Comparison of ENCODE assay signal across 10 cellular contexts in genomic region chr2:45595724-45596435, GRCh38. TPM values are rescaled to one million over a fixed set of nuclear protein-coding genes. Genes with fewer than 3 reads are reported as not detected.
DNase-seq lines count a peak whose midpoint lies in the region; ATAC-seq, FAIRE-seq and TF ChIP-seq lines count a peak whose summit lies in the region.
"Had no signal": no experiment of that assay in that cellular context is flagged by ENCODE, and none has a peak within 500 bp of the region (broad histone marks: within the 10 kb centered on the region; RNA-seq: fewer than 3 reads in every experiment).

No MANE protein-coding gene starts in this region.

- H3K36me3 ChIP-seq in K562 (ENCODE audit: control insufficient read depth, insufficient read depth, low read length) (peaks cover 86% of the 10 kb centered on the region), keratinocyte (ENCODE audit: control insufficient read depth in 2 of 2, extremely low read depth in 1 of 2, insufficient read depth in 2 of 2, low read length in 2 of 2) (peaks cover 4 to 18% of the 10 kb centered on the region in 2 experiments), tibial artery (peaks cover 19 to 38% (median 21%) of the 10 kb centered on the region in 3 donors)
- peaks cover 19% of the 10 kb centered on the region for H3K36me3 ChIP-seq in CD4-positive, alpha-beta memory T cell (ENCODE audit: insufficient read depth, low read length)

- FAIRE-seq in K562 (lab: Jason Lieb, UNC) (peak; percentile 49), keratinocyte (lab: Jason Lieb, UNC) (peak; percentile 65)

- WGBS in K562 (ENCODE audit: insufficient coverage, low coverage, missing lambda C conversion rate) = 86% methylated on average over 4 of the region's 4 CpGs

- H3K27ac ChIP-seq in K562 (ENCODE audit: extremely low read depth, low read depth, low read length) = no peak overlapping the region
- H3K27ac ChIP-seq in keratinocyte (ENCODE audit: control insufficient read depth, insufficient read depth, low read length) = peak overlapping the region; percentile 53
- no peak overlapping the region for H3K27ac ChIP-seq in tibial artery
- H3K27ac ChIP-seq in CD4-positive, alpha-beta memory T cell (ENCODE audit: low read depth, low read length) = no peak overlapping the region

- H3K27ac Mint-ChIP-seq in HFFc6 = peak overlapping the region; percentile 48
- H3K27ac Mint-ChIP-seq in CD4-positive, alpha-beta memory T cell = no peak overlapping the region

- TF ChIP-seq EP300 in K562 (IDR thresholded peaks at IDR 0.05; ENCODE audit: low read length) = no peak

- CTCF ChIA-PET in K562 (lab: Yijun Ruan, JAX; ENCODE audit: low intra/inter-chr PET ratio) = no interaction called here
- CTCF ChIA-PET in CD4-positive, alpha-beta memory T cell (lab: Charles Lee; ENCODE audit: partially characterized antibody) = no interaction called here

- no peak overlapping the region for H2AFZ ChIP-seq in K562 (ENCODE audit: low read depth, low read length)
- H2AFZ ChIP-seq in keratinocyte (ENCODE audit: control insufficient read depth, low read length) = no peak overlapping the region

- TF ChIP-seq RAD21 in K562 (CRISPR knock-in tag; conservative IDR thresholded peaks at IDR 0.05 in 1 of 2, IDR thresholded peaks at IDR 0.05 in 1 of 2) = no peak

- H3K4me3 ChIP-seq in K562 (no peak overlapping the region), keratinocyte (ENCODE audit: control insufficient read depth in 2 of 3, extremely low read depth in 1 of 3, insufficient read depth in 2 of 3, low read depth in 1 of 3, low read length in 3 of 3) (no peak overlapping the region), tibial artery (no peak overlapping the region)
- H3K4me3 ChIP-seq in CD4-positive, alpha-beta memory T cell (ENCODE audit: low read length in 2 of 2) = no peak overlapping the region

- peak overlapping the region; percentile 15; the same call in 1 of the 2 replicates for H3K4me3 Mint-ChIP-seq in HFFc6
- H3K4me3 Mint-ChIP-seq in CD4-positive, alpha-beta memory T cell = no peak overlapping the region

- BruUV-seq in K562 (replicated peaks; lab: Mats Ljungman, UMichigan) = no TSS peak

- H3K79me2 ChIP-seq in K562 (ENCODE audit: control insufficient read depth, insufficient read depth, low read length) = peaks cover 37% of the 10 kb centered on the region
- peaks cover 9% of the 10 kb centered on the region for H3K79me2 ChIP-seq in keratinocyte (ENCODE audit: control insufficient read depth, insufficient read depth, low read length)

- H3K9me1 ChIP-seq in K562 (ENCODE audit: control insufficient read depth, insufficient read depth, low read length) = no peaks in the 10 kb centered on the region
- H3K9me1 ChIP-seq in keratinocyte (ENCODE audit: control insufficient read depth, extremely low read depth, insufficient read depth, low read length) = no peaks in the 10 kb centered on the region

- in situ Hi-C loops in K562 (cut with MboI) = no loop called here

- dilution Hi-C loops in keratinocyte (cut with MboI; ENCODE audit: extremely low pct_ligation_motif_present, low sequenced_read_pairs) = no loop called here

- no peak overlapping the region for H3K9ac ChIP-seq in K562 (ENCODE audit: insufficient read depth in 1 of 2, low read depth in 2 of 2, low read length in 2 of 2)
- no peak overlapping the region for H3K9ac ChIP-seq in keratinocyte (ENCODE audit: control insufficient read depth, extremely low read depth, insufficient read depth, low read length)

- H3K4me2 ChIP-seq in K562 (ENCODE audit: insufficient read depth, low read length) = no peak overlapping the region
- peak overlapping the region; percentile 49 for H3K4me2 ChIP-seq in keratinocyte (ENCODE audit: control insufficient read depth, extremely low read depth, insufficient read depth, low read depth, low read length)

- peaks cover 0 to 10% of the 10 kb centered on the region in 2 experiments; a peak in 3 of 5 replicates for H3K4me1 ChIP-seq in K562 (replicated peaks in 1 of 2; ENCODE audit: control insufficient read depth in 2 of 2, insufficient read depth in 2 of 2, low read length in 2 of 2)
- H3K4me1 ChIP-seq in keratinocyte (ENCODE audit: control insufficient read depth, extremely low read depth, insufficient read depth, low read length) = peaks cover 26% of the 10 kb centered on the region
- peaks cover 0 to 13% (median 6%) of the 10 kb centered on the region in 4 donors for H3K4me1 ChIP-seq in tibial artery
- no peaks in the 10 kb centered on the region for H3K4me1 ChIP-seq in CD4-positive, alpha-beta memory T cell (ENCODE audit: insufficient read depth, low read length)

- no peaks in the 10 kb centered on the region for H3K9me3 Mint-ChIP-seq in HFFc6
- H3K9me3 Mint-ChIP-seq in CD4-positive, alpha-beta memory T cell = no peaks in the 10 kb centered on the region

- POLR2A ChIA-PET in K562 (lab: Yijun Ruan, JAX) = no interaction called here
- POLR2A ChIA-PET in CD4-positive, alpha-beta memory T cell (lab: Charles Lee; ENCODE audit: partially characterized antibody) = no interaction called here

- H3K9me3 ChIP-seq in K562 (replicated peaks; ENCODE audit: control insufficient read depth, insufficient read depth, low read depth, low read length) (no peaks in the 10 kb centered on the region), keratinocyte (ENCODE audit: control insufficient read depth, low read depth, low read length) (no peaks in the 10 kb centered on the region), tibial artery (no peaks in the 10 kb centered on the region)
- no peaks in the 10 kb centered on the region for H3K9me3 ChIP-seq in CD4-positive, alpha-beta memory T cell (ENCODE audit: control insufficient read depth in 1 of 2, low read length in 2 of 2)

- H4K20me1 ChIP-seq in K562 (replicated peaks; ENCODE audit: control insufficient read depth, insufficient read depth, low read length) = no peaks in the 10 kb centered on the region
- H4K20me1 ChIP-seq in keratinocyte (ENCODE audit: control insufficient read depth, extremely low read depth, insufficient read depth, low read length) = no peaks in the 10 kb centered on the region

- peak; percentile 76 for DNase-seq in HFFc6
- no peak for DNase-seq in K562 (ENCODE audit: extremely low read depth in 1 of 4, low spot score in 3 of 4)
- no peak for DNase-seq in keratinocyte (ENCODE audit: low read depth, low spot score)
- DNase-seq in tibial artery = peak; percentile 71 to 76
- no peak for DNase-seq in T-helper 2 cell
- no peak for DNase-seq in CD4-positive, alpha-beta memory T cell
- DNase-seq: activated T-cell treated with anti-CD3 and anti-CD28 coated beads, Interleukin-2, amount 50 U/mL, for 1 hour; NCI-H1417 treated with DMSO at 0.1 percent for 48 hours; stimulated activated CD4-positive, alpha-beta T cell treated with anti-CD3 and anti-CD28 coated beads, Interleukin-12 subunit alpha, Interleukin-12 subunit beta, amount 100 ng/mL, for 4 hours had no signal

- TF ChIP-seq CTCF in HFFc6 (IDR thresholded peaks at IDR 0.05) (no peak), K562 (IDR thresholded peaks at IDR 0.05 in 2 of 3, conservative IDR thresholded peaks at IDR 0.05 in 1 of 3; ENCODE audit: insufficient read depth in 2 of 3, low read depth in 1 of 3, low read length in 3 of 3) (no peak), keratinocyte (optimal IDR thresholded peaks at IDR 0.05 in 1 of 3, IDR thresholded peaks at IDR 0.05 in 1 of 3, conservative IDR thresholded peaks at IDR 0.05 in 1 of 3; ENCODE audit: extremely low read depth in 1 of 3, insufficient read depth in 2 of 3, low read length in 3 of 3) (no peak), tibial artery (IDR thresholded peaks at IDR 0.05) (no peak)

- no peaks in the 10 kb centered on the region for H3K27me3 ChIP-seq in K562 (ENCODE audit: control insufficient read depth in 2 of 2, insufficient read depth in 2 of 2, low read length in 2 of 2)
- H3K27me3 ChIP-seq in keratinocyte (ENCODE audit: control insufficient read depth, extremely low read depth, insufficient read depth, low read length) = no peaks in the 10 kb centered on the region
- no peaks in the 10 kb centered on the region for H3K27me3 ChIP-seq in tibial artery
- H3K27me3 ChIP-seq in CD4-positive, alpha-beta memory T cell (ENCODE audit: insufficient read depth, low read length) = no peaks in the 10 kb centered on the region

- no peak for TF ChIP-seq POLR2A in K562 (conservative IDR thresholded peaks at IDR 0.05)

- H3K36me3 Mint-ChIP-seq in HFFc6 (ENCODE audit: low read depth) = peaks cover 40% of the 10 kb centered on the region
- peaks cover 62 to 74% of the 10 kb centered on the region in 2 donors for H3K36me3 Mint-ChIP-seq in CD4-positive, alpha-beta memory T cell

- H3K27me3 Mint-ChIP-seq in HFFc6 (ENCODE audit: insufficient read depth) = no peaks in the 10 kb centered on the region
- no peaks in the 10 kb centered on the region for H3K27me3 Mint-ChIP-seq in CD4-positive, alpha-beta memory T cell

- intact Hi-C loops in K562 (cut with micrococcal nuclease) = no loop called here
- intact Hi-C loops in tibial artery (cut with DNase I; ENCODE audit: low total_unique reads) = no loop called here
- intact Hi-C loops in CD4-positive, alpha-beta memory T cell (cut with micrococcal nuclease) = no loop called here

- H3K4me1 Mint-ChIP-seq in HFFc6 (ENCODE audit: low read depth) = peaks cover 38% of the 10 kb centered on the region
- peaks cover 0 to 18% (median 4%) of the 10 kb centered on the region in 4 donors for H3K4me1 Mint-ChIP-seq in CD4-positive, alpha-beta memory T cell

- ATAC-seq in K562 (no peak), GM18520 (IDR thresholded peaks at IDR 0.05; ENCODE audit: unreplicated experiment) (no peak)

RNA-seq across cellular contexts. Expression of gene SRBD1, which starts 15.2 kb away (rescaled TPM):
- total RNA-seq in HFFc6 (2021; fragmentation: NEBNext Ultra II Directional; extraction: Animal tissue kit (Norgen Biotek cat#: 25700)) = 10 to 100 TPM in 5 of 6 experiments, 1 to 10 TPM in 1; 9.5 to 13.6 (median 12.4) TPM
- 17.6 and 65.7 TPM in 2 replicates for total RNA-seq in K562 (2011; cell fraction: chromatin; rRNA removed; ENCODE audit: low replicate concordance)
- 9.3 and 12.1 TPM in 2 replicates for total RNA-seq in K562 (2011; cell fraction: nucleolus; rRNA removed)
- total RNA-seq in K562 (2011; cell fraction: nucleoplasm; rRNA removed) = 18.6 and 21.4 TPM in 2 replicates
- total RNA-seq in K562 (2014; rRNA removed) (14.7 and 16.1 TPM in 2 replicates), K562 (2014; rRNA removed; fragmentation: Illumina TruSeq; extraction: Trizol) (23.2 and 28.0 TPM in 2 replicates), K562 (2015; rRNA removed; fragmentation: Illumina TruSeq; extraction: Trizol) (19.5 and 21.3 TPM in 2 replicates), K562 (2021) (13.0 and 14.6 TPM in 2 replicates)
- polyA plus RNA-seq in K562 (2011; rRNA removed) (9.4 and 12.6 TPM in 2 replicates), K562 (2014; fragmentation: Illumina TruSeq; extraction: Trizol) (12.5 and 15.5 TPM in 2 replicates), K562 (2014; fragmentation: Nextera tagmentation; extraction: Ambion mirVana) (10 to 100 TPM in 1 of 2 experiments, 1 to 10 TPM in 1; 6.9 to 16.2 TPM), K562 (2014; rRNA removed) (7.8 and 8.3 TPM in 2 replicates), keratinocyte (5.8 to 8.8 TPM (median 5.9 TPM) in 3 replicates)
- polyA plus RNA-seq in K562 (2011; cell fraction: cytosol; rRNA removed) = 2.2 and 4.4 TPM in 2 replicates
- polyA plus RNA-seq in K562 (2011; cell fraction: nucleus; rRNA removed) = 7.7 and 10.2 TPM in 2 replicates
- 8.7 and 10.8 TPM in 2 replicates for polyA plus RNA-seq in K562 (2012)
- 44.2 and 47.9 TPM in 2 replicates for polyA minus RNA-seq in K562 (2011; rRNA and poly(A)+ RNA removed)
- polyA minus RNA-seq in K562 (2011; cell fraction: cytosol; rRNA and poly(A)+ RNA removed) = 8.1 and 12.8 TPM in 2 replicates
- 27.5 and 45.9 TPM in 2 replicates for polyA minus RNA-seq in K562 (2011; cell fraction: nucleus; rRNA and poly(A)+ RNA removed)
- polyA plus RNA-seq in keratinocyte (2011; ENCODE audit: low read depth) = 4.1 TPM
- 4.0 and 7.0 TPM in 2 replicates for polyA plus RNA-seq in keratinocyte (2011; cell fraction: cytosol; rRNA removed)
- 7.5 and 8.6 TPM in 2 replicates for polyA plus RNA-seq in keratinocyte (2011; cell fraction: nucleus; rRNA removed)
- polyA plus RNA-seq in keratinocyte (2012; ENCODE audit: low replicate concordance) = 3.7 and 7.9 TPM in 2 replicates
- 1.7 to 20.6 TPM (median 8.5 TPM) in 3 replicates for polyA minus RNA-seq in keratinocyte
- polyA minus RNA-seq in keratinocyte (2011; cell fraction: cytosol; rRNA and poly(A)+ RNA removed) = 4.8 TPM
- polyA minus RNA-seq in keratinocyte (2011; cell fraction: nucleus; rRNA and poly(A)+ RNA removed) = 11.3 and 29.3 TPM in 2 replicates
- 10 to 100 TPM; 22.4 to 23.7 TPM for total RNA-seq in CD4-positive, alpha-beta memory T cell
- 10 to 100 TPM in 1 of 2 donors, 1 to 10 TPM in 1; 10.0 to 12.2 TPM for polyA plus RNA-seq in CD4-positive, alpha-beta memory T cell

RNA-seq across cellular contexts. Expression of gene PRKCE, which starts 55.6 kb away (rescaled TPM):
- total RNA-seq in HFFc6 (2021; fragmentation: NEBNext Ultra II Directional; extraction: Animal tissue kit (Norgen Biotek cat#: 25700)) = 10 to 100 TPM; 10.8 to 13.7 (median 12.0) TPM
- total RNA-seq in K562 (2011; cell fraction: chromatin; rRNA removed; ENCODE audit: low replicate concordance) = 0.86 and 1.5 TPM in 2 replicates
- total RNA-seq in K562 (2011; cell fraction: nucleolus; rRNA removed) = 0.67 and 1.2 TPM in 2 replicates
- 0.92 and 1.0 TPM in 2 replicates for total RNA-seq in K562 (2011; cell fraction: nucleoplasm; rRNA removed)
- 0.18 and 0.20 TPM in 2 replicates for total RNA-seq in K562 (2014; rRNA removed)
- total RNA-seq in K562 (2014; rRNA removed; fragmentation: Illumina TruSeq; extraction: Trizol) = 0.11 and 0.48 TPM in 2 replicates
- 0.41 and 0.69 TPM in 2 replicates for total RNA-seq in K562 (2015; rRNA removed; fragmentation: Illumina TruSeq; extraction: Trizol)
- 0.58 and 1.0 TPM in 2 replicates for total RNA-seq in K562 (2021)
- 0.19 and 0.21 TPM in 2 replicates for polyA plus RNA-seq in K562 (2011; rRNA removed)
- polyA plus RNA-seq in K562 (2011; cell fraction: cytosol; rRNA removed) = 0.06 and 0.15 TPM in 2 replicates
- polyA plus RNA-seq in K562 (2011; cell fraction: nucleus; rRNA removed) = 0.29 and 0.67 TPM in 2 replicates
- polyA plus RNA-seq in K562 (2012) = 0.17 and 1.1 TPM in 2 replicates
- 0.22 and 0.33 TPM in 2 replicates for polyA plus RNA-seq in K562 (2014; fragmentation: Illumina TruSeq; extraction: Trizol)
- under 1 TPM in 1 of 2 experiments, not detected in 1; 0.06 TPM for polyA plus RNA-seq in K562 (2014; fragmentation: Nextera tagmentation; extraction: Ambion mirVana)
- polyA plus RNA-seq in K562 (2014; rRNA removed) = 0.26 and 0.48 TPM in 2 replicates
- 0.18 TPM in 2 replicates for polyA minus RNA-seq in K562 (2011; rRNA and poly(A)+ RNA removed)
- polyA minus RNA-seq in K562 (2011; cell fraction: cytosol; rRNA and poly(A)+ RNA removed) = not detected in 2 replicates
- polyA minus RNA-seq in K562 (2011; cell fraction: nucleus; rRNA and poly(A)+ RNA removed) = 0.33 and 0.54 TPM in 2 replicates
- polyA plus RNA-seq in keratinocyte = 1.5 to 2.0 TPM (median 2.0 TPM) in 3 replicates
- 1.8 TPM for polyA plus RNA-seq in keratinocyte (2011; ENCODE audit: low read depth)
- polyA plus RNA-seq in keratinocyte (2011; cell fraction: cytosol; rRNA removed) = 1.0 TPM in 2 replicates
- 2.5 and 3.1 TPM in 2 replicates for polyA plus RNA-seq in keratinocyte (2011; cell fraction: nucleus; rRNA removed)
- polyA plus RNA-seq in keratinocyte (2012; ENCODE audit: low replicate concordance) = 1.4 and 2.3 TPM in 2 replicates
- polyA minus RNA-seq in keratinocyte = 5.0 to 7.1 TPM (median 5.1 TPM) in 3 replicates
- polyA minus RNA-seq in keratinocyte (2011; cell fraction: cytosol; rRNA and poly(A)+ RNA removed) = 3.1 TPM
- polyA minus RNA-seq in keratinocyte (2011; cell fraction: nucleus; rRNA and poly(A)+ RNA removed) = 8.7 and 11.6 TPM in 2 replicates
- 10 to 100 TPM; 19.2 to 21.7 TPM for total RNA-seq in CD4-positive, alpha-beta memory T cell
- polyA plus RNA-seq in CD4-positive, alpha-beta memory T cell = 1 to 10 TPM; 1.8 to 2.7 TPM

Comparison
In these comparisons a context has a peak if more than half of its experiments do, and no peak if none do; other contexts are left out.
1. DNase-seq: peak in HFFc6 (single experiment) and tibial artery (2 of 2); none in K562 (0 of 4), keratinocyte (single experiment), T-helper 2 cell (0 of 5) and CD4-positive, alpha-beta memory T cell (0 of 5).
2. RNA of gene PRKCE, which starts 55.6 kb away (total RNA-seq): 19.2 to 21.7 TPM in CD4-positive, alpha-beta memory T cell and 10.8 to 13.7 TPM in HFFc6; 0.11 to 1.5 TPM in K562; every median in the first group is over 4 times any median in the second.